21 cellular contexts compared by ENCODE assay signal in the genomic region with DNA sequence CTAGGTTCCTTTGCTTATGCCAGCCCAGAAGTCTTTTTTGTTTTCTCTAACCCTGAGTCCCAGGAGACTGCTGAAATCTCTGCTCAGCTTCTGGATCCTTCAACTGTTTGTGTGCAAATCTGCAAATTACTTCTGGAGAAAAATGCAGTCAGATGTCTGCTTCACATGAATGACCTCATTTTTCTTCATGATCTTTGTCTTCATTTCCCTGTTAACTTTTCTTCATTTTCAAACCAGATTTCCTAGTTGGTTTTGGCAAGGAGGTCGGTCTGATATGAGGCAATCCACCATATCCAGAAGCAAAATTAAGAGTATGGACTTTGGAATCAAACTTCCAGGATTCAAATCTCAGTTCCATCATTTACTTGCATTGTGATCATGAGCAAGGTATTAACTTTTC.
DNase-seq lines count a peak whose midpoint lies in the region; ATAC-seq and TF ChIP-seq lines count a peak whose summit lies in the region.
"Had no signal": no experiment of that assay in that cellular context is flagged by ENCODE, and none has a peak within 500 bp of the region (broad histone marks: within the 10 kb centered on the region; RNA-seq: fewer than 3 reads in every experiment).

No MANE protein-coding gene starts in this region.

- no peak overlapping the region for H3K4me3 ChIP-seq in osteoblast (ENCODE audit: insufficient read depth, low read length)
- H3K4me3 ChIP-seq: GM23338, Peyer's patch, SJSA1 had no signal

- H3K9me3 Mint-ChIP-seq in activated CD8-positive, alpha-beta memory T cell treated with anti-CD3 and anti-CD28 coated beads, Interleukin-2, amount 10 ng/mL, durations not matched to agents 7 days and 5 days (ENCODE audit: low read depth) = no peaks in the 10 kb centered on the region

- no peak overlapping the region for H2AFZ ChIP-seq in osteoblast (ENCODE audit: low read length)
- H2AFZ ChIP-seq: GM23338 had no signal

- no peaks in the 10 kb centered on the region for H3K4me1 Mint-ChIP-seq in activated CD8-positive, alpha-beta memory T cell treated with anti-CD3 and anti-CD28 coated beads, Interleukin-2, amount 10 ng/mL, durations not matched to agents 7 days and 5 days
- H3K4me1 Mint-ChIP-seq: GM23338 had no signal

- no peaks in the 10 kb centered on the region for H3K4me1 ChIP-seq in osteoblast (ENCODE audit: insufficient read depth, low read length)
- H3K4me1 ChIP-seq: Peyer's patch, SJSA1 had no signal

- no peaks in the 10 kb centered on the region for H3K36me3 Mint-ChIP-seq in activated CD8-positive, alpha-beta memory T cell treated with anti-CD3 and anti-CD28 coated beads, Interleukin-2, amount 10 ng/mL, durations not matched to agents 7 days and 5 days
- H3K36me3 Mint-ChIP-seq: CD14-positive monocyte had no signal

- no peaks in the 10 kb centered on the region for H3K9me3 ChIP-seq in osteoblast (ENCODE audit: low read depth, low read length)
- H3K9me3 ChIP-seq: Peyer's patch, SJSA1 had no signal

- no peaks in the 10 kb centered on the region for H3K79me2 ChIP-seq in osteoblast (ENCODE audit: insufficient read depth, low read length)

- no peak overlapping the region for H3K4me3 Mint-ChIP-seq in activated CD8-positive, alpha-beta memory T cell treated with anti-CD3 and anti-CD28 coated beads, Interleukin-2, amount 10 ng/mL, durations not matched to agents 7 days and 5 days
- H3K4me3 Mint-ChIP-seq: CD14-positive monocyte, GM23338 had no signal

- H3K4me2 ChIP-seq in osteoblast (ENCODE audit: insufficient read depth, low read length) = no peak overlapping the region
- H3K4me2 ChIP-seq: GM23338 had no signal

- no peaks in the 10 kb centered on the region for H4K20me1 ChIP-seq in osteoblast (ENCODE audit: insufficient read depth, low read length)

- H3K27me3 Mint-ChIP-seq in activated CD8-positive, alpha-beta memory T cell treated with anti-CD3 and anti-CD28 coated beads, Interleukin-2, amount 10 ng/mL, durations not matched to agents 7 days and 5 days = peaks cover 14% of the 10 kb centered on the region

- peaks cover 9% of the 10 kb centered on the region for H3K27me3 ChIP-seq in osteoblast (ENCODE audit: insufficient read depth, low read length)
- H3K27me3 ChIP-seq: Peyer's patch, SJSA1 had no signal

- no peak overlapping the region for H3K27ac Mint-ChIP-seq in activated CD8-positive, alpha-beta memory T cell treated with anti-CD3 and anti-CD28 coated beads, Interleukin-2, amount 10 ng/mL, durations not matched to agents 7 days and 5 days
- H3K27ac Mint-ChIP-seq: CD14-positive monocyte, GM23338 had no signal

- ATAC-seq in activated CD8-positive, alpha-beta memory T cell treated with anti-CD3 and anti-CD28 coated beads, Interleukin-2, amount 10 ng/mL, durations not matched to agents 7 days and 5 days = no peak
- ATAC-seq: GM23338 had no signal

- H3K27ac ChIP-seq in osteoblast (ENCODE audit: low read depth, low read length) = no peak overlapping the region
- H3K27ac ChIP-seq: Peyer's patch, SJSA1 had no signal

- DNase-seq in GM04503 (ENCODE audit: low read depth) (peak; percentile 9), NCI-H69 (lab: John Stamatoyannopoulos, UW) (peak; percentile 3), fibroblast of gingiva (ENCODE audit: low read depth) (peak; percentile 77), osteoblast (ENCODE audit: insufficient read length, low spot score, missing footprints) (peak; percentile 66), SKM-1 (lab: John Stamatoyannopoulos, UW; ENCODE audit: unreplicated experiment) (no peak), GDM1 (lab: John Stamatoyannopoulos, UW) (no peak)
- no peak for DNase-seq in activated CD8-positive, alpha-beta memory T cell treated with anti-CD3 and anti-CD28 coated beads, Interleukin-2, amount 10 ng/mL, durations not matched to agents 7 days and 5 days
- DNase-seq: ACHN; AML-193; DND-41; HCEC 1CT; MM.1S; NCI-H1092; NCI-H1436 treated with DMSO at 0.1 percent for 48 hours; NCI-H2029; NCI-H748 treated with DMSO at 0.1 percent for 48 hours; NK-92 treated with Interleukin-12 subunit alpha and Interleukin-12 subunit beta, amount 100 ng/mL, for 24 hours; Peyer's patch had no signal

- no peak for TF ChIP-seq CTCF in osteoblast (IDR thresholded peaks at IDR 0.05; ENCODE audit: extremely low read depth, low read depth, low read length)

- CTCF ChIA-PET in activated CD8-positive, alpha-beta memory T cell treated with anti-CD3 and anti-CD28 coated beads, Interleukin-2, amount 10 ng/mL, durations not matched to agents 7 days and 5 days (lab: Charles Lee) = no interaction called here

- H3K36me3 ChIP-seq in osteoblast (ENCODE audit: insufficient read depth, low read length) = no peaks in the 10 kb centered on the region
- H3K36me3 ChIP-seq: Peyer's patch, SJSA1 had no signal

Comparison
In these comparisons a context has a peak if more than half of its experiments do, and no peak if none do; other contexts are left out.
1. DNase-seq: peak in GM04503 (single experiment), NCI-H69 (single experiment), fibroblast of gingiva (single experiment) and osteoblast (single experiment); none in SKM-1 (single experiment), GDM1 (single experiment) and activated CD8-positive, alpha-beta memory T cell treated with anti-CD3 and anti-CD28 coated beads, Interleukin-2, amount 10 ng/mL, durations not matched to agents 7 days and 5 days (single experiment).